ENCODE assay signal across 13 cellular contexts in the genomic region with DNA sequence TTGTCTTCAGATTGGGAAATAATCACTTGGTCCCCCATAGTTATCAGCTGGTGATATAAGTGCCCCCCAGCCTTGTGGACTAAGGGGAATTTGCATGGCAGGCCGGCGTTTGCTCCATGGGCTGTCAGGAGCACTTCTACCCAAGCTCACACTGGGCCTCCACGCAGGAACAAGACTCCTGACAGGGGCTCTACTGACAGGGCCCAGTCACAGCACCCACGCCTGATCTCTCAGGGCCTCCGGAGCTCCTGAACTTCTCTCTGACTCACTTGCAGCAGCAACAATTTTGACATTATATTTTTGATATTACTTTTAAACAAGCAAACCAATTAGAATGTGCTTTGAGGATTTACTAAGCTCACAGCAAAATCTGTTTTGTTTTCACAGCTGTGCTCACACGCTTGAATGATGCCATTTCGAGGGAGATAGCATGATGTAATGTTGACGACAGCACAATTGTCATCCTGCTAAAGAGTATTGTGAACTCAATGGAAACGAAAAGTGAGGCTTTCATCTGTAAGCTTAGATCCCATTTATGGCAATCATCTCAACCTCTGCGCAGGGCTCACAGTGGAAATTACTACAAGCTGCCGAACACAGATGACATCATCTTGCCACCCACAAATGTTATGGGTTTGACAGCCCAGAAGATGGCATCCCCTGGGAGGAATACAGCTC. TPM values are rescaled to one million over a fixed set of nuclear protein-coding genes. Genes with fewer than 3 reads are reported as not detected.
A peak's percentile ranks its signal among the peaks of the same experiment; 100 is the strongest.
DNase-seq lines count a peak whose midpoint lies in the region; ATAC-seq and TF ChIP-seq lines count a peak whose summit lies in the region.
"Had no signal": no experiment of that assay in that cellular context is flagged by ENCODE, and none has a peak within 500 bp of the region (broad histone marks: within the 10 kb centered on the region; RNA-seq: fewer than 3 reads in every experiment).

No MANE protein-coding gene starts in this region.

- peaks cover 5% of the 10 kb centered on the region for H3K4me1 ChIP-seq in left ventricle myocardium inferior
- H3K4me1 ChIP-seq: gastrocnemius medialis had no signal

- ATAC-seq in GM21390 (IDR thresholded peaks at IDR 0.05; ENCODE audit: unreplicated experiment) (peak; percentile 59), GM21786 (IDR thresholded peaks at IDR 0.05; ENCODE audit: unreplicated experiment) (no peak)
- ATAC-seq: gastrocnemius medialis had no signal

- no peaks in the 10 kb centered on the region for H3K9me3 ChIP-seq in left ventricle myocardium inferior (replicated peaks)
- H3K9me3 ChIP-seq: gastrocnemius medialis, thoracic aorta had no signal

- peak; percentile 28 for DNase-seq in GM03348 (ENCODE audit: low spot score)
- DNase-seq in NCI-H146 (lab: John Stamatoyannopoulos, UW) = peak; percentile 18
- no peak for DNase-seq in left ventricle myocardium inferior
- DNase-seq in NCI-H2196 treated with DMSO at 0.1 percent for 48 hours (lab: John Stamatoyannopoulos, UW; ENCODE audit: unreplicated experiment) = no peak
- DNase-seq in SW 1271 (lab: John Stamatoyannopoulos, UW) = no peak
- DNase-seq in NCI-H524 treated with DMSO at 0.1 percent for 48 hours (lab: John Stamatoyannopoulos, UW) = no peak
- DNase-seq: activated CD8-positive, alpha-beta memory T cell treated with anti-CD3 and anti-CD28 coated beads, Interleukin-2, amount 50 U/mL, for 48 hours; gastrocnemius medialis; NCI-H187 treated with DMSO at 0.1 percent for 48 hours; stimulated activated CD4-positive, alpha-beta T cell treated with anti-CD3 and anti-CD28 coated beads, Interleukin-15, amount 100 ng/mL, for 24 hours had no signal

- intact Hi-C loops in left ventricle myocardium inferior (cut with micrococcal nuclease) = no loop called here

- H3K4me3 ChIP-seq in left ventricle myocardium inferior = no peak overlapping the region
- H3K4me3 ChIP-seq: gastrocnemius medialis, thoracic aorta had no signal

- peak overlapping the region; percentile 23 for H3K27ac ChIP-seq in left ventricle myocardium inferior (replicated peaks)
- H3K27ac ChIP-seq: gastrocnemius medialis, thoracic aorta had no signal

- no peak for TF ChIP-seq CTCF in left ventricle myocardium inferior (IDR thresholded peaks at IDR 0.05; ENCODE audit: borderline replicate concordance)

- no peaks in the 10 kb centered on the region for H3K36me3 ChIP-seq in left ventricle myocardium inferior
- H3K36me3 ChIP-seq: gastrocnemius medialis, thoracic aorta had no signal

- no peaks in the 10 kb centered on the region for H3K27me3 ChIP-seq in left ventricle myocardium inferior (ENCODE audit: low read depth)
- H3K27me3 ChIP-seq: gastrocnemius medialis had no signal

RNA-seq across cellular contexts. Expression of a gene that starts 28.7 kb away (rescaled TPM):
- total RNA-seq in left ventricle myocardium inferior = 48.2 TPM

Comparison
In these comparisons a context has a peak if more than half of its experiments do, and no peak if none do; other contexts are left out.
1. DNase-seq: peak in GM03348 (single experiment) and NCI-H146 (single experiment); none in left ventricle myocardium inferior (single experiment), NCI-H2196 treated with DMSO at 0.1 percent for 48 hours (single experiment), SW 1271 (0 of 2) and NCI-H524 treated with DMSO at 0.1 percent for 48 hours (single experiment).